ENCODE assay signal across 8 cellular contexts in the genomic region with DNA sequence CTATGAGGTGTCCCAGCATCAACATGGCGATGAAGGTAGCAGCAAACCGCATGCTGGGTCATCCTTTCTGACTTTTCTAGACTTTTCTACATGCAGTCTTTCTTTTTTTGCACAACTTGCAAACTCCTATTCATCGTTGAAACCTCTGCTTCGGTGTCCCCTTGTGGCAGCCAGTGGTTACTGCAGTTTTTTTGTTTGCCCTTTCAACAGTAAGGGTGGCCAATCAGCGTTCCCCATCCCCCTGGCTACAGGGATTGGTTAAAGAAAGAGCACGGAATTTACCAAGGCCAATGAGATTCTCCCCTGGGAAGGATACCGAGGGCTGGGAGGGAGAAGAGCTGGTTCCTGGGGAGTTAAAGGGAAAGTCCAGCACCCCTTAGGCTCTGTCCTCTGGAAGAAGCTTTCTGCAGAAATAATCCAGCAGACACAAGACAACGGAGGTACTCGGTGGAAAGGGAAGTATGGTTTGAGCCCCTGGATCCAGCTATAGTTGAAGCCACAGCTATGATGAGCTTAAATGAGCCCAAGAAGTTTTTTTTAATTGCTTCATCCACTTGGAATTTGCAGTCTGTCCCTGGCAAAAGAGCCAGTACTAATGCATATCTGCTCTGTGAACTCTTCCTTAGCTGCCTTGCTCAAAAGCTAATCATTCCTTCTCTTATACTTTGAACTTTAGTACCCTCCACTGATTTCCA. TPM values are rescaled to one million over a fixed set of nuclear protein-coding genes. Genes with fewer than 3 reads are reported as not detected.
DNase-seq lines count a peak whose midpoint lies in the region; ATAC-seq, FAIRE-seq and TF ChIP-seq lines count a peak whose summit lies in the region.

No MANE protein-coding gene starts in this region.

- H3K4me3 ChIP-seq in SK-N-SH (ENCODE audit: low read depth in 2 of 2, low read length in 1 of 2), result peak overlapping the region; percentile 39 to 52
- peak overlapping the region in 1 of 4 donors; percentile 31 for H3K4me3 ChIP-seq in pancreas
- H3K4me3 ChIP-seq in tibial nerve, result peak overlapping the region in 3 of 4 donors; percentile 2 to 36 (median 17)

- H3K36me3 Mint-ChIP-seq in activated naive CD8-positive, alpha-beta T cell treated with anti-CD3 and anti-CD28 coated beads, Interleukin-2, amount 10 ng/mL, durations not matched to agents 7 days and 5 days, result no peaks in the 10 kb centered on the region

- FAIRE-seq in pancreas (lab: Jason Lieb, UNC), result peak; percentile 98

- H3K27ac ChIP-seq in SK-N-SH (ENCODE audit: low read depth in 2 of 2, low read length in 1 of 2) (peak overlapping the region; percentile 63 to 84), pancreas (peak overlapping the region in 3 of 4 donors; percentile 22 to 74 (median 53)), tibial nerve (peak overlapping the region; percentile 41 to 77 (median 60))

- H3F3A ChIP-seq in SK-N-SH (replicated peaks; ENCODE audit: insufficient read depth), result peaks cover 11% of the 10 kb centered on the region

- no peaks in the 10 kb centered on the region for H4K20me1 ChIP-seq in SK-N-SH (ENCODE audit: insufficient read depth)

- TF ChIP-seq EP300 in SK-N-SH (IDR thresholded peaks at IDR 0.05; ENCODE audit: borderline replicate concordance in 1 of 2, low read depth in 1 of 2, low read length in 1 of 2), result peak in 1 of 2 experiments; percentile 53; a peak in 2 of 4 replicates
- TF ChIP-seq EP300 in tibial nerve (IDR thresholded peaks at IDR 0.05), result peak; percentile 86 to 90

- H3K27me3 ChIP-seq in SK-N-SH (ENCODE audit: insufficient read depth) (no peaks in the 10 kb centered on the region), pancreas (no peaks in the 10 kb centered on the region), tibial nerve (no peaks in the 10 kb centered on the region)

- peak; percentile 98 for DNase-seq in GM04504 (ENCODE audit: low read depth)
- DNase-seq in NCI-H1092 (lab: John Stamatoyannopoulos, UW), result peak; percentile 97
- peak; percentile 94 for DNase-seq in SK-N-SH
- DNase-seq in activated naive CD8-positive, alpha-beta T cell treated with anti-CD3 and anti-CD28 coated beads, Interleukin-2, amount 10 ng/mL, durations not matched to agents 7 days and 5 days, result peak; percentile 70
- DNase-seq in Right ventricle myocardium inferior (ENCODE audit: missing footprints), result peak; percentile 88
- peak; percentile 79 to 94 (median 88) for DNase-seq in pancreas
- peak; percentile 93 to 99 for DNase-seq in tibial nerve (ENCODE audit: low spot score in 2 of 2)

- POLR2A ChIA-PET in SK-N-SH (lab: Yijun Ruan, JAX), result interaction anchor here (0.6 to 1.6 kb wide), 7 partner anchors 10 to 1069 kb away, joined by 3 to 34 read pairs (median 4); a partner anchor contains a TSS
- POLR2A ChIA-PET in activated naive CD8-positive, alpha-beta T cell treated with anti-CD3 and anti-CD28 coated beads, Interleukin-2, amount 10 ng/mL, durations not matched to agents 7 days and 5 days (lab: Charles Lee), result interaction anchor here (0.7 to 7.6 kb wide), 7 partner anchors 8 to 137 kb away, joined by 3 to 210 read pairs (median 4); a partner anchor contains a TSS

- H2AFZ ChIP-seq in SK-N-SH (ENCODE audit: low read depth), result peak overlapping the region; percentile 83

- H3K9me3 ChIP-seq in SK-N-SH (no peaks in the 10 kb centered on the region), pancreas (no peaks in the 10 kb centered on the region), tibial nerve (no peaks in the 10 kb centered on the region)

- peak overlapping the region; percentile 74 for H3K4me2 ChIP-seq in SK-N-SH

- peak overlapping the region; percentile 68 for H3K4me3 Mint-ChIP-seq in activated naive CD8-positive, alpha-beta T cell treated with anti-CD3 and anti-CD28 coated beads, Interleukin-2, amount 10 ng/mL, durations not matched to agents 7 days and 5 days

- CTCF ChIA-PET in SK-N-SH (lab: Yijun Ruan, JAX), result interaction anchor here (0.6 to 7.7 kb wide), 18 partner anchors 10 to 215 kb away, joined by 3 to 216 read pairs (median 4); a partner anchor contains a TSS

- TF ChIP-seq POLR2A in tibial nerve (IDR thresholded peaks at IDR 0.05), result peak in 1 of 2 donors; percentile 80

- no peaks in the 10 kb centered on the region for H3K9me3 Mint-ChIP-seq in activated naive CD8-positive, alpha-beta T cell treated with anti-CD3 and anti-CD28 coated beads, Interleukin-2, amount 10 ng/mL, durations not matched to agents 7 days and 5 days

- peak overlapping the region; percentile 58 for H3K9ac ChIP-seq in SK-N-SH

- intact Hi-C loops in Right ventricle myocardium inferior (cut with DNase I), result loop anchor here (1.0 kb wide), 2 partner anchors 49 to 53 kb away; no protein-coding TSS in a partner anchor
- intact Hi-C loops in pancreas (cut with DNase I), result loop anchor here in 2 of 3 donors (5.0 kb wide), 1 partner anchor 51 kb away; no protein-coding TSS in a partner anchor

- peaks cover 10 to 14% of the 10 kb centered on the region in 2 experiments; a peak in 2 of 4 replicates for H3K4me1 ChIP-seq in SK-N-SH (ENCODE audit: control insufficient read depth in 1 of 2, insufficient read depth in 2 of 2, low read depth in 1 of 2, low read length in 1 of 2)
- H3K4me1 ChIP-seq in pancreas, result peaks cover 7 to 11% (median 10%) of the 10 kb centered on the region in 3 donors
- H3K4me1 ChIP-seq in tibial nerve, result peaks cover 0 to 25% (median 10%) of the 10 kb centered on the region in 4 donors

- 0% methylated on average over 9 of the region's 9 CpGs for WGBS in SK-N-SH (ENCODE audit: low lambda C conversion rate)
- 2% methylated on average over 9 of the region's 9 CpGs for WGBS in pancreas, 2 donors
- WGBS in tibial nerve, 2 donors, result 0 to 1% methylated on average over 9 of the region's 9 CpGs

- no peaks in the 10 kb centered on the region for H3K9me2 ChIP-seq in SK-N-SH

- H3K27ac Mint-ChIP-seq in activated naive CD8-positive, alpha-beta T cell treated with anti-CD3 and anti-CD28 coated beads, Interleukin-2, amount 10 ng/mL, durations not matched to agents 7 days and 5 days, result peak overlapping the region; percentile 23

- H3K4me1 Mint-ChIP-seq in activated naive CD8-positive, alpha-beta T cell treated with anti-CD3 and anti-CD28 coated beads, Interleukin-2, amount 10 ng/mL, durations not matched to agents 7 days and 5 days, result peaks cover 14% of the 10 kb centered on the region

- no peaks in the 10 kb centered on the region for H3K79me2 ChIP-seq in SK-N-SH (ENCODE audit: insufficient read depth)

- peak; percentile 90 for TF ChIP-seq RAD21 in SK-N-SH (IDR thresholded peaks at IDR 0.05; ENCODE audit: low read length)

- H3K27me3 Mint-ChIP-seq in activated naive CD8-positive, alpha-beta T cell treated with anti-CD3 and anti-CD28 coated beads, Interleukin-2, amount 10 ng/mL, durations not matched to agents 7 days and 5 days, result no peaks in the 10 kb centered on the region

- H3K36me3 ChIP-seq in SK-N-SH (replicated peaks in 1 of 2; ENCODE audit: control insufficient read depth in 1 of 2, insufficient read depth in 2 of 2, low read length in 1 of 2) (no peaks in the 10 kb centered on the region), pancreas (no peaks in the 10 kb centered on the region), tibial nerve (no peaks in the 10 kb centered on the region)

- TF ChIP-seq CTCF in SK-N-SH (IDR thresholded peaks at IDR 0.05) (peak; percentile 93), pancreas (IDR thresholded peaks at IDR 0.05) (peak; percentile 86 to 90 (median 88)), tibial nerve (IDR thresholded peaks at IDR 0.05) (peak; percentile 95 to 98 (median 95))

- peak; percentile 75 for ATAC-seq in HG02588 (IDR thresholded peaks at IDR 0.05; ENCODE audit: unreplicated experiment)
- peak; percentile 99 for ATAC-seq in activated naive CD8-positive, alpha-beta T cell treated with anti-CD3 and anti-CD28 coated beads, Interleukin-2, amount 10 ng/mL, durations not matched to agents 7 days and 5 days (ENCODE audit: low read depth)
- peak; percentile 98 for ATAC-seq in Right ventricle myocardium inferior
- peak; percentile 96 to 99 (median 98) for ATAC-seq in pancreas

RNA-seq across cellular contexts. Expression of a gene that starts 5.6 kb away (rescaled TPM):
- polyA plus RNA-seq in SK-N-SH (2012; rRNA removed), result 235 and 277 TPM in 2 replicates
- 193 and 249 TPM in 2 replicates for polyA plus RNA-seq in SK-N-SH (2012; cell fraction: cytosol; rRNA removed)
- polyA plus RNA-seq in SK-N-SH (2012; cell fraction: nucleus; rRNA removed), result 104 and 192 TPM in 2 replicates
- 100 to 1,000 TPM; 151 to 157 TPM for total RNA-seq in activated naive CD8-positive, alpha-beta T cell treated with anti-CD3 and anti-CD28 coated beads, Interleukin-2, amount 10 ng/mL, durations not matched to agents 7 days and 5 days
- 106 TPM for total RNA-seq in Right ventricle myocardium inferior
- total RNA-seq in pancreas, result 10 to 100 TPM; 16.5 to 39.0 (median 33.4) TPM
- 10 to 100 TPM; 65.9 to 67.9 TPM for polyA plus RNA-seq in pancreas
- 100 to 1,000 TPM in 3 of 4 donors, 10 to 100 TPM in 1; 70.4 to 167 (median 156) TPM for total RNA-seq in tibial nerve

RNA-seq across cellular contexts. Expression of a gene that starts 11.9 kb away (rescaled TPM):
- polyA plus RNA-seq in SK-N-SH (2012; rRNA removed) (13.8 and 13.9 TPM in 2 replicates), pancreas (10 to 100 TPM; 10.4 to 20.7 TPM)
- 6.6 and 6.9 TPM in 2 replicates for polyA plus RNA-seq in SK-N-SH (2012; cell fraction: cytosol; rRNA removed)
- polyA plus RNA-seq in SK-N-SH (2012; cell fraction: nucleus; rRNA removed), result 29.5 and 30.2 TPM in 2 replicates
- total RNA-seq in activated naive CD8-positive, alpha-beta T cell treated with anti-CD3 and anti-CD28 coated beads, Interleukin-2, amount 10 ng/mL, durations not matched to agents 7 days and 5 days, result 10 to 100 TPM; 41.3 to 45.7 TPM
- total RNA-seq in Right ventricle myocardium inferior (29.3 TPM), pancreas (10 to 100 TPM; 32.9 to 44.4 (median 37.1) TPM), tibial nerve (10 to 100 TPM; 15.9 to 27.9 (median 20.1) TPM)

RNA-seq across cellular contexts. Expression of a gene that starts 47.1 kb away (rescaled TPM):
- polyA plus RNA-seq in SK-N-SH (2012; rRNA removed) (92.5 and 115 TPM in 2 replicates), pancreas (100 to 1,000 TPM; 111 to 128 TPM)
- polyA plus RNA-seq in SK-N-SH (2012; cell fraction: cytosol; rRNA removed), result 55.4 and 101 TPM in 2 replicates
- 125 and 131 TPM in 2 replicates for polyA plus RNA-seq in SK-N-SH (2012; cell fraction: nucleus; rRNA removed)
- total RNA-seq in activated naive CD8-positive, alpha-beta T cell treated with anti-CD3 and anti-CD28 coated beads, Interleukin-2, amount 10 ng/mL, durations not matched to agents 7 days and 5 days, result 100 to 1,000 TPM; 366 to 394 TPM
- total RNA-seq in Right ventricle myocardium inferior (113 TPM), pancreas (100 to 1,000 TPM in 5 of 6 donors, 10 to 100 TPM in 1; 86.8 to 181 (median 137) TPM), tibial nerve (100 to 1,000 TPM; 309 to 553 (median 486) TPM)

RNA-seq across cellular contexts. Expression of a gene that starts 54.2 kb away (rescaled TPM):
- polyA plus RNA-seq in SK-N-SH (2012; rRNA removed) (1.9 and 2.5 TPM in 2 replicates), pancreas (10 to 100 TPM; 14.7 to 25.3 TPM)
- polyA plus RNA-seq in SK-N-SH (2012; cell fraction: cytosol; rRNA removed), result 0.19 and 0.41 TPM in 2 replicates
- polyA plus RNA-seq in SK-N-SH (2012; cell fraction: nucleus; rRNA removed), result 16.0 and 19.5 TPM in 2 replicates
- total RNA-seq in activated naive CD8-positive, alpha-beta T cell treated with anti-CD3 and anti-CD28 coated beads, Interleukin-2, amount 10 ng/mL, durations not matched to agents 7 days and 5 days, result 1 to 10 TPM; 5.0 to 5.2 TPM
- total RNA-seq in Right ventricle myocardium inferior (0.43 TPM), pancreas (1 to 10 TPM; 1.0 to 5.6 (median 1.6) TPM), tibial nerve (10 to 100 TPM in 2 of 4 donors, 1 to 10 TPM in 2; 2.3 to 11.4 (median 8.2) TPM)

RNA-seq across cellular contexts. Expression of a gene that starts 57.5 kb away (rescaled TPM):
- polyA plus RNA-seq in SK-N-SH (2012; rRNA removed) (74.1 and 129 TPM in 2 replicates), pancreas (10 to 100 TPM; 28.1 to 57.7 TPM)
- 48.5 and 76.8 TPM in 2 replicates for polyA plus RNA-seq in SK-N-SH (2012; cell fraction: cytosol; rRNA removed)
- 193 and 251 TPM in 2 replicates for polyA plus RNA-seq in SK-N-SH (2012; cell fraction: nucleus; rRNA removed)
- under 1 TPM; 0.34 to 0.75 TPM for total RNA-seq in activated naive CD8-positive, alpha-beta T cell treated with anti-CD3 and anti-CD28 coated beads, Interleukin-2, amount 10 ng/mL, durations not matched to agents 7 days and 5 days
- total RNA-seq in Right ventricle myocardium inferior (0.46 TPM), pancreas (100 to 1,000 TPM in 2 of 6 donors, 10 to 100 TPM in 4; 33.3 to 277 (median 43.5) TPM), tibial nerve (10 to 100 TPM in 2 of 4 donors, 1 to 10 TPM in 2; 4.2 to 31.0 (median 13.2) TPM)
